ENCODE assay signal across 37 cellular contexts in genomic region chr12:70795608-70796007, GRCh38.
"Had no signal": no experiment of that assay in that cellular context is flagged by ENCODE, and none has a peak within 500 bp of the region (broad histone marks: within the 10 kb centered on the region; RNA-seq: fewer than 3 reads in every experiment).

No MANE protein-coding gene starts in this region.

- H3K4me3 Mint-ChIP-seq: activated CD4-positive, alpha-beta T cell treated with anti-CD3 and anti-CD28 coated beads for 36 hours; activated CD4-positive, alpha-beta T cell treated with anti-CD3 and anti-CD28 coated beads, Interleukin-2, amount 10 ng/mL, durations not matched to agents 7 days and 5 days; activated CD8-positive, alpha-beta T cell treated with anti-CD3 and anti-CD28 coated beads for 36 hours; activated naive CD4-positive, alpha-beta T cell treated with anti-CD3 and anti-CD28 coated beads for 36 hours; activated naive CD8-positive, alpha-beta T cell treated with anti-CD3 and anti-CD28 coated beads for 36 hours; activated T-cell treated with anti-CD3 and anti-CD28 coated beads, Interleukin-2, amount 50 U/mL, for 4 hours; activated T-cell treated with anti-CD3 and anti-CD28 coated beads, Interleukin-2, amount 50 U/mL, for 72 hours; activated T-helper 1 cell treated with anti-CD3 and anti-CD28 coated beads, Interleukin-12 subunit alpha, Interleukin-12 subunit beta, Interleukin-2, Interleukin-4 antibody, amounts not matched to agents 30 ng/mL and 10 ng/mL and 1 ng/mL, durations not matched to agents 14 hours and 24 hours and 36 hours; activated T-helper 17 cell treated with anti-CD3 and anti-CD28 coated beads, Interleukin-2, amount 50 U/mL, for 72 hours; T-cell; T-helper 2 cell treated with Interferon-gamma antibody and Interleukin-4, amounts not matched to agents 5 μg/mL and 100 μg/mL, for 36 hours; WTC11 had no signal

- DNase-seq: activated CD4-positive, alpha-beta T cell treated with anti-CD3 and anti-CD28 coated beads for 1 hour; activated CD4-positive, alpha-beta T cell treated with anti-CD3 and anti-CD28 coated beads for 36 hours; activated CD4-positive, alpha-beta T cell treated with anti-CD3 and anti-CD28 coated beads for 48 hours; activated CD4-positive, alpha-beta T cell treated with anti-CD3 and anti-CD28 coated beads, Interleukin-2, amount 10 ng/mL, durations not matched to agents 7 days and 5 days; activated CD4-positive, alpha-beta T cell treated with anti-CD3 and anti-CD28 coated beads, Interleukin-2, amount 50 U/mL, for 48 hours; activated CD4-positive, CD25-positive, alpha-beta regulatory T cell; activated CD8-positive, alpha-beta memory T cell treated with anti-CD3 and anti-CD28 coated beads, Interleukin-2, amount 50 U/mL, for 4 hours; activated CD8-positive, alpha-beta T cell treated with anti-CD3 and anti-CD28 coated beads for 36 hours; activated effector memory CD4-positive, alpha-beta T cell treated with anti-CD3 and anti-CD28 coated beads, Interleukin-2, amount 50 U/mL, for 16 hours; activated gamma-delta T cell treated with Interleukin-2 at 50 U/mL for 16 hours; activated naive CD4-positive, alpha-beta T cell; activated naive CD4-positive, alpha-beta T cell treated with anti-CD3 and anti-CD28 coated beads for 36 hours; activated naive CD4-positive, alpha-beta T cell treated with anti-CD3 and anti-CD28 coated beads, Interleukin-2, amount 50 U/mL, for 16 hours; activated naive CD8-positive, alpha-beta T cell treated with anti-CD3 and anti-CD28 coated beads for 36 hours; activated T-cell treated with anti-CD3 and anti-CD28 coated beads for 4 hours; activated T-cell treated with anti-CD3 and anti-CD28 coated beads, Interleukin-2, amount 50 U/mL, for 1 hour; activated T-cell treated with anti-CD3 and anti-CD28 coated beads, Interleukin-2, amount 50 U/mL, for 4 hours; activated T-cell treated with anti-CD3 and anti-CD28 coated beads, Interleukin-2, amount 50 U/mL, for 72 hours; adrenal gland; amniotic stem cell; aorta; body of pancreas; brain microvascular endothelial cell; central memory CD4-positive, alpha-beta T cell; T-cell; T-helper 2 cell; T-helper 9 cell; WERI-Rb-1 had no signal

- H3K36me3 Mint-ChIP-seq: activated naive CD4-positive, alpha-beta T cell treated with anti-CD3 and anti-CD28 coated beads, Interleukin-2, amount 50 U/mL, for 72 hours; activated naive CD8-positive, alpha-beta T cell treated with anti-CD3 and anti-CD28 coated beads for 36 hours; T-cell; WTC11 had no signal

- FAIRE-seq: astrocyte, TTC549 had no signal

- H3K4me3 ChIP-seq: adrenal gland, body of pancreas, breast epithelium had no signal

- H3K9me3 ChIP-seq: adrenal gland, body of pancreas, breast epithelium had no signal

- H3K27ac ChIP-seq: adrenal gland, body of pancreas, brain microvascular endothelial cell, breast epithelium, WERI-Rb-1 had no signal

- H3K4me1 Mint-ChIP-seq: activated CD4-positive, alpha-beta T cell treated with anti-CD3 and anti-CD28 coated beads for 36 hours; activated CD4-positive, alpha-beta T cell treated with anti-CD3 and anti-CD28 coated beads, Interleukin-2, amount 10 ng/mL, durations not matched to agents 7 days and 5 days; activated naive CD8-positive, alpha-beta T cell treated with anti-CD3 and anti-CD28 coated beads for 36 hours; activated T-helper 17 cell treated with anti-CD3 and anti-CD28 coated beads, Interleukin-2, amount 50 U/mL, for 72 hours; T-cell; WTC11 had no signal

- H3K27me3 ChIP-seq: adrenal gland, body of pancreas, brain microvascular endothelial cell, breast epithelium had no signal

- H3K4me1 ChIP-seq: adrenal gland, body of pancreas, breast epithelium had no signal

- H3K27ac Mint-ChIP-seq: activated CD4-positive, alpha-beta T cell treated with anti-CD3 and anti-CD28 coated beads for 36 hours; activated CD4-positive, alpha-beta T cell treated with anti-CD3 and anti-CD28 coated beads, Interleukin-2, amount 10 ng/mL, durations not matched to agents 7 days and 5 days; activated CD8-positive, alpha-beta T cell treated with anti-CD3 and anti-CD28 coated beads for 36 hours; activated naive CD4-positive, alpha-beta T cell treated with anti-CD3 and anti-CD28 coated beads for 36 hours; activated naive CD4-positive, alpha-beta T cell treated with anti-CD3 and anti-CD28 coated beads, Interleukin-2, amount 50 U/mL, for 72 hours; activated naive CD8-positive, alpha-beta T cell treated with anti-CD3 and anti-CD28 coated beads for 36 hours; activated T-cell treated with anti-CD3 and anti-CD28 coated beads, Interleukin-2, amount 50 U/mL, for 72 hours; activated T-helper 1 cell treated with anti-CD3 and anti-CD28 coated beads, Interleukin-12 subunit alpha, Interleukin-12 subunit beta, Interleukin-2, Interleukin-4 antibody, amounts not matched to agents 30 ng/mL and 10 ng/mL and 1 ng/mL, durations not matched to agents 14 hours and 24 hours and 36 hours; activated T-helper 17 cell treated with anti-CD3 and anti-CD28 coated beads, Interleukin-2, amount 50 U/mL, for 72 hours; T-cell; T-helper 2 cell treated with Interferon-gamma antibody and Interleukin-4, amounts not matched to agents 5 μg/mL and 100 μg/mL, for 36 hours; WTC11 had no signal

- H3K36me3 ChIP-seq: adrenal gland, brain microvascular endothelial cell, breast epithelium, WERI-Rb-1 had no signal

- ATAC-seq: activated CD4-positive, alpha-beta T cell treated with anti-CD3 and anti-CD28 coated beads for 36 hours; activated CD4-positive, CD25-positive, alpha-beta regulatory T cell treated with anti-CD3 and anti-CD28 coated beads, Interleukin-2, amount 50 U/mL, for 24 hours; activated CD8-positive, alpha-beta T cell treated with anti-CD3 and anti-CD28 coated beads for 36 hours; activated naive CD4-positive, alpha-beta T cell treated with anti-CD3 and anti-CD28 coated beads, Interleukin-2, amount 50 U/mL, for 72 hours; activated T-cell treated with anti-CD3 and anti-CD28 coated beads, Interleukin-2, amount 50 U/mL, for 4 hours; activated T-cell treated with anti-CD3 and anti-CD28 coated beads, Interleukin-2, amount 50 U/mL, for 72 hours; activated T-helper 17 cell treated with anti-CD3 and anti-CD28 coated beads, Interleukin-2, amount 50 U/mL, for 72 hours; body of pancreas; T-cell; WTC11 had no signal

- H3K27me3 Mint-ChIP-seq: activated CD4-positive, alpha-beta T cell treated with anti-CD3 and anti-CD28 coated beads, Interleukin-2, amount 10 ng/mL, durations not matched to agents 7 days and 5 days; activated CD8-positive, alpha-beta T cell treated with anti-CD3 and anti-CD28 coated beads for 36 hours; activated naive CD8-positive, alpha-beta T cell treated with anti-CD3 and anti-CD28 coated beads for 36 hours; activated T-helper 17 cell treated with anti-CD3 and anti-CD28 coated beads, Interleukin-2, amount 50 U/mL, for 72 hours had no signal
